In genomic region chr14:70665448-70666363, GRCh38 we compare ENCODE assay signal across 9 cellular contexts. TPM values are rescaled to one million over a fixed set of nuclear protein-coding genes. Genes with fewer than 3 reads are reported as not detected.
DNase-seq lines count a peak whose midpoint lies in the region; ATAC-seq and TF ChIP-seq lines count a peak whose summit lies in the region.
"Had no signal": no experiment of that assay in that cellular context is flagged by ENCODE, and none has a peak within 500 bp of the region (broad histone marks: within the 10 kb centered on the region; RNA-seq: fewer than 3 reads in every experiment).

No MANE protein-coding gene starts in this region.

- H3K27ac ChIP-seq in breast epithelium = peak overlapping the region; percentile 86 to 94
- no peak overlapping the region for H3K27ac ChIP-seq in substantia nigra (ENCODE audit: low read depth, low read length, poor library complexity, severe bottlenecking)

- H3K4me3 ChIP-seq in breast epithelium = peak overlapping the region in 1 of 3 donors; percentile 25

- no peaks in the 10 kb centered on the region for H3K9me3 Mint-ChIP-seq in activated naive CD4-positive, alpha-beta T cell treated with anti-CD3 and anti-CD28 coated beads, Interleukin-2, amount 10 ng/mL, durations not matched to agents 7 days and 5 days
- no peaks in the 10 kb centered on the region for H3K9me3 Mint-ChIP-seq in stimulated activated memory B cell treated with anti-CD40 and anti-IgM and Interleukin-4, amounts not matched to agents 10 μg/mL and 1 μg/mL and 100 μg/mL, for 72 hours
- H3K9me3 Mint-ChIP-seq: dendritic cell treated with granulocyte-macrophage colony-stimulating factor and Interleukin-4, amounts not matched to agents 40 ng/mL and 50 ng/mL, for 4 days had no signal

- no peak for DNase-seq in activated naive CD4-positive, alpha-beta T cell treated with anti-CD3 and anti-CD28 coated beads, Interleukin-2, amount 10 ng/mL, durations not matched to agents 7 days and 5 days
- no peak for DNase-seq in activated naive CD4-positive, alpha-beta T cell treated with anti-CD3 and anti-CD28 coated beads, Interleukin-2, amount 50 U/mL, for 16 hours
- DNase-seq in NCI-H146 (lab: John Stamatoyannopoulos, UW) (peak; percentile 85), breast epithelium (ENCODE audit: low spot score in 2 of 2) (peak; percentile 89 to 90), substantia nigra (lab: John Stamatoyannopoulos, UW) (no peak), cortex of kidney (lab: John Stamatoyannopoulos, UW) (no peak)

- H3K27me3 Mint-ChIP-seq in activated naive CD4-positive, alpha-beta T cell treated with anti-CD3 and anti-CD28 coated beads, Interleukin-2, amount 10 ng/mL, durations not matched to agents 7 days and 5 days = no peaks in the 10 kb centered on the region
- H3K27me3 Mint-ChIP-seq in stimulated activated memory B cell treated with anti-CD40 and anti-IgM and Interleukin-4, amounts not matched to agents 10 μg/mL and 1 μg/mL and 100 μg/mL, for 72 hours = no peaks in the 10 kb centered on the region
- H3K27me3 Mint-ChIP-seq: dendritic cell treated with granulocyte-macrophage colony-stimulating factor and Interleukin-4, amounts not matched to agents 40 ng/mL and 50 ng/mL, for 4 days had no signal

- CTCF ChIA-PET in activated naive CD4-positive, alpha-beta T cell treated with anti-CD3 and anti-CD28 coated beads, Interleukin-2, amount 10 ng/mL, durations not matched to agents 7 days and 5 days (lab: Charles Lee) = interaction anchor here (0.9 to 1.4 kb wide), 3 partner anchors 11 to 48 kb away, joined by 3 to 4 read pairs (median 3); no protein-coding TSS in a partner anchor

- H3K36me3 Mint-ChIP-seq in activated naive CD4-positive, alpha-beta T cell treated with anti-CD3 and anti-CD28 coated beads, Interleukin-2, amount 10 ng/mL, durations not matched to agents 7 days and 5 days = peaks cover 58% of the 10 kb centered on the region
- peaks cover 17% of the 10 kb centered on the region for H3K36me3 Mint-ChIP-seq in stimulated activated memory B cell treated with anti-CD40 and anti-IgM and Interleukin-4, amounts not matched to agents 10 μg/mL and 1 μg/mL and 100 μg/mL, for 72 hours

- no peaks in the 10 kb centered on the region for H3K36me3 ChIP-seq in breast epithelium

- H3K27me3 ChIP-seq in breast epithelium = no peaks in the 10 kb centered on the region

- ATAC-seq in HG02798 (IDR thresholded peaks at IDR 0.05; ENCODE audit: poor library complexity, unreplicated experiment) = peak; percentile 53
- peak; percentile 84 for ATAC-seq in stimulated activated memory B cell treated with anti-CD40 and anti-IgM and Interleukin-4, amounts not matched to agents 10 μg/mL and 1 μg/mL and 100 μg/mL, for 72 hours

- peak overlapping the region; percentile 68 for H3K27ac Mint-ChIP-seq in activated naive CD4-positive, alpha-beta T cell treated with anti-CD3 and anti-CD28 coated beads, Interleukin-2, amount 10 ng/mL, durations not matched to agents 7 days and 5 days
- peak overlapping the region; percentile 92 for H3K27ac Mint-ChIP-seq in stimulated activated memory B cell treated with anti-CD40 and anti-IgM and Interleukin-4, amounts not matched to agents 10 μg/mL and 1 μg/mL and 100 μg/mL, for 72 hours
- H3K27ac Mint-ChIP-seq: dendritic cell treated with granulocyte-macrophage colony-stimulating factor and Interleukin-4, amounts not matched to agents 40 ng/mL and 50 ng/mL, for 4 days had no signal

- intact Hi-C loops in breast epithelium (cut with DNase I; ENCODE audit: low total_unique reads) = no loop called here

- no peaks in the 10 kb centered on the region for H3K9me3 ChIP-seq in breast epithelium

- peaks cover 51% of the 10 kb centered on the region for H3K4me1 Mint-ChIP-seq in activated naive CD4-positive, alpha-beta T cell treated with anti-CD3 and anti-CD28 coated beads, Interleukin-2, amount 10 ng/mL, durations not matched to agents 7 days and 5 days
- H3K4me1 Mint-ChIP-seq in stimulated activated memory B cell treated with anti-CD40 and anti-IgM and Interleukin-4, amounts not matched to agents 10 μg/mL and 1 μg/mL and 100 μg/mL, for 72 hours = peaks cover 91% of the 10 kb centered on the region

- H3K4me3 Mint-ChIP-seq in activated naive CD4-positive, alpha-beta T cell treated with anti-CD3 and anti-CD28 coated beads, Interleukin-2, amount 10 ng/mL, durations not matched to agents 7 days and 5 days = no peak overlapping the region
- peak overlapping the region; percentile 11 for H3K4me3 Mint-ChIP-seq in stimulated activated memory B cell treated with anti-CD40 and anti-IgM and Interleukin-4, amounts not matched to agents 10 μg/mL and 1 μg/mL and 100 μg/mL, for 72 hours
- H3K4me3 Mint-ChIP-seq: dendritic cell treated with granulocyte-macrophage colony-stimulating factor and Interleukin-4, amounts not matched to agents 40 ng/mL and 50 ng/mL, for 4 days had no signal

- no peak for TF ChIP-seq POLR2A in breast epithelium (IDR thresholded peaks at IDR 0.05)

- no peak for TF ChIP-seq CTCF in breast epithelium (IDR thresholded peaks at IDR 0.05)

- H3K4me1 ChIP-seq in breast epithelium = peaks cover 3 to 25% of the 10 kb centered on the region in 2 donors

RNA-seq across cellular contexts. Expression of gene TTC9, which starts 24.0 kb away (rescaled TPM):
- total RNA-seq in breast epithelium = 1 to 10 TPM in 2 of 3 donors, under 1 TPM in 1; 0.48 to 7.5 (median 3.9) TPM

Comparison
In these comparisons a context has a peak if more than half of its experiments do, and no peak if none do; other contexts are left out.
1. DNase-seq: peak in NCI-H146 (single experiment) and breast epithelium (2 of 2); none in activated naive CD4-positive, alpha-beta T cell treated with anti-CD3 and anti-CD28 coated beads, Interleukin-2, amount 10 ng/mL, durations not matched to agents 7 days and 5 days (single experiment), activated naive CD4-positive, alpha-beta T cell treated with anti-CD3 and anti-CD28 coated beads, Interleukin-2, amount 50 U/mL, for 16 hours (single experiment), substantia nigra (0 of 49) and cortex of kidney (single experiment).